13 cellular contexts compared by ENCODE assay signal in the genomic region with DNA sequence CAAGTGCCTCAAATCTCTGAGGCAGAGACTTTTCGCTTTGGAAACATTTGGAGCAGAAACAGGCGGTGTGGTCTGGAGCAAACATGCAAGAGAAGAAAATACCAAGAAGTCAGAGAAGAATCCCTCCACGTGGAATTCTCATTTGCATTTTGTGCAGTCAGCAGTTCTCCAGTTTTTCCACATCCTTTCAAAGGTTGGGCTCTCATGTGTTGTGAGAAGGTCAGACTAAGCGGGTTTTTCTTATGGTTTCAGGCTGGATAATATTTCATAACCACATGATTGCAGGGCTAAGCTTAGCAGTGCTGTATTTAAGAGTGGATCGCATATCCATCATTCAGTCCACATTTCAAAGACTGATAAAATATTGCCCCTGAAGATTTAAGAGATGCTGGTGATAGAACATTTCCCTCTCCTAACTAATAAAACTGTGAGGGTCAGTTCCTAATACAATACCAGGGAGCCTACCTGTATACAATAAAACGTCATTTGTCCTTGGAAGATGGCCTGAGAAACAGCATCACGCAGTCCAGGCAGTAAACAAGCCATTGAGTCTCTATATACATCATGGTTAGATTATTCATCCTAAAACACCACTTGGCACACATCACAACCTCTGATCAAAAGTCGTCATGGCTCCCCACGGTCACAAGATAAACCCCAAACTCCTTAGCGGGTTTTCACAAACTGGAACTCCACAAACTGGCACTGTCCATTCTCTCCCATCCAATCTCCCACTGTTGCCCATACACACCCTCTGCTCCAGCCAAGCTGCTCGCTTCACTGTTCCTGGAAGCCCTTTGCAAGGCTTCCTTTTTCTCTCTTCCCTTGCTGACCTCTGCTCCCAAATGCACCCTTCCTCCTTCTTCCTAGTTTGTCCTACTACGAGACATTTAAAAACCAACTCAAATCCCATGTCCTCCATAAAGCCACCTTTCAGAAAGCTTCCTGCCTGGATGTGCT. TPM values are rescaled to one million over a fixed set of nuclear protein-coding genes. Genes with fewer than 3 reads are reported as not detected.
DNase-seq lines count a peak whose midpoint lies in the region; ATAC-seq and TF ChIP-seq lines count a peak whose summit lies in the region.
"Had no signal": no experiment of that assay in that cellular context is flagged by ENCODE, and none has a peak within 500 bp of the region (broad histone marks: within the 10 kb centered on the region; RNA-seq: fewer than 3 reads in every experiment).

No MANE protein-coding gene starts in this region.

- DNase-seq in activated naive CD4-positive, alpha-beta T cell treated with anti-CD3 and anti-CD28 coated beads, Interleukin-2, amount 10 ng/mL, durations not matched to agents 7 days and 5 days, result no peak
- no peak for DNase-seq in activated naive CD4-positive, alpha-beta T cell (lab: John Stamatoyannopoulos, UW)
- no peak for DNase-seq in activated CD8-positive, alpha-beta T cell treated with anti-CD3 and anti-CD28 coated beads, Interleukin-2, amount 10 ng/mL, durations not matched to agents 7 days and 5 days
- no peak for DNase-seq in immature natural killer cell
- DNase-seq in type B pancreatic cell (ENCODE audit: extremely low spot score, unreplicated experiment), result no peak
- DNase-seq in stimulated activated CD4-positive, alpha-beta T cell treated with anti-CD3 and anti-CD28 coated beads, Interleukin-4, amount 100 ng/mL, for 1 hour, result no peak
- DNase-seq in endodermal cell, result no peak
- no peak for DNase-seq in SKM-1 (lab: John Stamatoyannopoulos, UW; ENCODE audit: unreplicated experiment)
- DNase-seq: esophagus squamous epithelium, NCI-H1417, NCI-H510A treated with DMSO at 0.1 percent for 48 hours, T-helper 9 cell had no signal

- no peak overlapping the region for H3K4me3 ChIP-seq in endodermal cell (ENCODE audit: low read length)
- H3K4me3 ChIP-seq: esophagus squamous epithelium, prostate gland had no signal

- H3K36me3 ChIP-seq in endodermal cell (ENCODE audit: control insufficient read depth, insufficient read depth, low read length), result no peaks in the 10 kb centered on the region
- H3K36me3 ChIP-seq: esophagus squamous epithelium, prostate gland had no signal

- ATAC-seq in activated CD8-positive, alpha-beta T cell treated with anti-CD3 and anti-CD28 coated beads, Interleukin-2, amount 10 ng/mL, durations not matched to agents 7 days and 5 days, result no peak

- no peak overlapping the region for H3K27ac ChIP-seq in endodermal cell (ENCODE audit: low read depth, low read length)
- H3K27ac ChIP-seq: esophagus squamous epithelium, prostate gland had no signal

- no peaks in the 10 kb centered on the region for H3K27me3 Mint-ChIP-seq in activated naive CD4-positive, alpha-beta T cell treated with anti-CD3 and anti-CD28 coated beads, Interleukin-2, amount 10 ng/mL, durations not matched to agents 7 days and 5 days
- H3K27me3 Mint-ChIP-seq in activated CD8-positive, alpha-beta T cell treated with anti-CD3 and anti-CD28 coated beads, Interleukin-2, amount 10 ng/mL, durations not matched to agents 7 days and 5 days (ENCODE audit: low read depth), result no peaks in the 10 kb centered on the region
- peaks cover 1 to 2% (median 1%) of the 10 kb centered on the region in 3 donors for H3K27me3 Mint-ChIP-seq in immature natural killer cell (ENCODE audit: low read depth in 3 of 3)
- no peaks in the 10 kb centered on the region for H3K27me3 Mint-ChIP-seq in type B pancreatic cell
- no peaks in the 10 kb centered on the region for H3K27me3 Mint-ChIP-seq in endodermal cell (ENCODE audit: insufficient read depth)

- H3K9ac ChIP-seq in endodermal cell (ENCODE audit: extremely low read depth, low read length, poor library complexity, severe bottlenecking), result no peak overlapping the region

- H3K4me3 Mint-ChIP-seq in activated naive CD4-positive, alpha-beta T cell treated with anti-CD3 and anti-CD28 coated beads, Interleukin-2, amount 10 ng/mL, durations not matched to agents 7 days and 5 days, result no peak overlapping the region
- no peak overlapping the region for H3K4me3 Mint-ChIP-seq in activated CD8-positive, alpha-beta T cell treated with anti-CD3 and anti-CD28 coated beads, Interleukin-2, amount 10 ng/mL, durations not matched to agents 7 days and 5 days
- peak overlapping the region in 4 of 5 donors; percentile 19 to 68 (median 52) for H3K4me3 Mint-ChIP-seq in immature natural killer cell
- no peak overlapping the region for H3K4me3 Mint-ChIP-seq in type B pancreatic cell
- H3K4me3 Mint-ChIP-seq in endodermal cell, result no peak overlapping the region

- 81 to 82% methylated on average over 10 to 12 of the region's 12 CpGs for WGBS in endodermal cell (ENCODE audit: insufficient coverage in 1 of 2, insufficient read length in 1 of 2), 2 experiments

- no peaks in the 10 kb centered on the region for H3K9me3 Mint-ChIP-seq in activated naive CD4-positive, alpha-beta T cell treated with anti-CD3 and anti-CD28 coated beads, Interleukin-2, amount 10 ng/mL, durations not matched to agents 7 days and 5 days
- H3K9me3 Mint-ChIP-seq in activated CD8-positive, alpha-beta T cell treated with anti-CD3 and anti-CD28 coated beads, Interleukin-2, amount 10 ng/mL, durations not matched to agents 7 days and 5 days (ENCODE audit: insufficient read depth), result no peaks in the 10 kb centered on the region
- H3K9me3 Mint-ChIP-seq in immature natural killer cell (no peaks in the 10 kb centered on the region), type B pancreatic cell (no peaks in the 10 kb centered on the region), endodermal cell (no peaks in the 10 kb centered on the region)

- peak overlapping the region; percentile 57 for H3K27ac Mint-ChIP-seq in activated naive CD4-positive, alpha-beta T cell treated with anti-CD3 and anti-CD28 coated beads, Interleukin-2, amount 10 ng/mL, durations not matched to agents 7 days and 5 days
- peak overlapping the region; percentile 67 for H3K27ac Mint-ChIP-seq in activated CD8-positive, alpha-beta T cell treated with anti-CD3 and anti-CD28 coated beads, Interleukin-2, amount 10 ng/mL, durations not matched to agents 7 days and 5 days
- H3K27ac Mint-ChIP-seq in immature natural killer cell (peak overlapping the region; percentile 71 to 91 (median 86)), type B pancreatic cell (peak overlapping the region; percentile 57), endodermal cell (no peak overlapping the region)

- CTCF ChIA-PET in activated naive CD4-positive, alpha-beta T cell treated with anti-CD3 and anti-CD28 coated beads, Interleukin-2, amount 10 ng/mL, durations not matched to agents 7 days and 5 days (lab: Charles Lee), result no interaction called here
- CTCF ChIA-PET in activated CD8-positive, alpha-beta T cell treated with anti-CD3 and anti-CD28 coated beads, Interleukin-2, amount 10 ng/mL, durations not matched to agents 7 days and 5 days (lab: Charles Lee), result interaction anchor here (1.1 to 1.6 kb wide), 2 partner anchors 8 to 99 kb away, joined by 3 to 10 read pairs; no protein-coding TSS in a partner anchor

- H3K4me1 ChIP-seq in endodermal cell (ENCODE audit: control insufficient read depth, insufficient read depth, low read length), result no peaks in the 10 kb centered on the region
- H3K4me1 ChIP-seq: prostate gland had no signal

- peaks cover 73% of the 10 kb centered on the region for H3K4me1 Mint-ChIP-seq in activated naive CD4-positive, alpha-beta T cell treated with anti-CD3 and anti-CD28 coated beads, Interleukin-2, amount 10 ng/mL, durations not matched to agents 7 days and 5 days
- peaks cover 79% of the 10 kb centered on the region for H3K4me1 Mint-ChIP-seq in activated CD8-positive, alpha-beta T cell treated with anti-CD3 and anti-CD28 coated beads, Interleukin-2, amount 10 ng/mL, durations not matched to agents 7 days and 5 days (ENCODE audit: low read depth)
- H3K4me1 Mint-ChIP-seq in immature natural killer cell (peaks cover 85 to 93% of the 10 kb centered on the region in 2 donors), type B pancreatic cell (ENCODE audit: unreplicated experiment) (peaks cover 36% of the 10 kb centered on the region), endodermal cell (peaks cover 6% of the 10 kb centered on the region)

- no peaks in the 10 kb centered on the region for H3K27me3 ChIP-seq in endodermal cell (ENCODE audit: control insufficient read depth, insufficient read depth, low read length, poor library complexity, severe bottlenecking)
- H3K27me3 ChIP-seq: esophagus squamous epithelium had no signal

- TF ChIP-seq CTCF in type B pancreatic cell (conservative IDR thresholded peaks at IDR 0.05) (no peak), endodermal cell (conservative IDR thresholded peaks at IDR 0.05) (no peak)

- no peaks in the 10 kb centered on the region for H3K9me3 ChIP-seq in endodermal cell (ENCODE audit: control insufficient read depth, low read length)
- H3K9me3 ChIP-seq: esophagus squamous epithelium, prostate gland had no signal

- H3K36me3 Mint-ChIP-seq in activated naive CD4-positive, alpha-beta T cell treated with anti-CD3 and anti-CD28 coated beads, Interleukin-2, amount 10 ng/mL, durations not matched to agents 7 days and 5 days, result peaks cover 54% of the 10 kb centered on the region
- peaks cover 62% of the 10 kb centered on the region for H3K36me3 Mint-ChIP-seq in activated CD8-positive, alpha-beta T cell treated with anti-CD3 and anti-CD28 coated beads, Interleukin-2, amount 10 ng/mL, durations not matched to agents 7 days and 5 days (ENCODE audit: low read depth)
- H3K36me3 Mint-ChIP-seq in immature natural killer cell, result peaks cover 0 to 6% (median 4%) of the 10 kb centered on the region in 3 donors
- no peaks in the 10 kb centered on the region for H3K36me3 Mint-ChIP-seq in type B pancreatic cell
- H3K36me3 Mint-ChIP-seq in endodermal cell (ENCODE audit: low read depth), result no peaks in the 10 kb centered on the region

- POLR2A ChIA-PET in activated CD8-positive, alpha-beta T cell treated with anti-CD3 and anti-CD28 coated beads, Interleukin-2, amount 10 ng/mL, durations not matched to agents 7 days and 5 days (lab: Charles Lee), result interaction anchor here (0.7 to 1.7 kb wide), 3 partner anchors 10 to 84 kb away, joined by 3 to 6 read pairs (median 5); no protein-coding TSS in a partner anchor

RNA-seq across cellular contexts. Expression of gene ANKRD44, which starts 31.5 kb away (rescaled TPM):
- 100 to 1,000 TPM; 188 to 224 TPM for total RNA-seq in activated CD8-positive, alpha-beta T cell treated with anti-CD3 and anti-CD28 coated beads, Interleukin-2, amount 10 ng/mL, durations not matched to agents 7 days and 5 days
- 100 to 1,000 TPM in 1 of 3 donors, 10 to 100 TPM in 2; 58.0 to 125 (median 65.6) TPM for polyA plus RNA-seq in immature natural killer cell
- 3.1 and 14.2 TPM in 2 replicates for total RNA-seq in type B pancreatic cell (ENCODE audit: low replicate concordance)
- total RNA-seq in endodermal cell, result 10 to 100 TPM in 1 of 2 donors, 1 to 10 TPM in 1; 6.2 to 10.6 TPM
- 3.2 TPM for polyA plus RNA-seq in endodermal cell (2013, experiment 1 of 2)
- polyA plus RNA-seq in endodermal cell (2013, experiment 2 of 2), result 2.2 TPM

Comparison
In these comparisons a context has a peak if more than half of its experiments do, and no peak if none do; other contexts are left out.
1. H3K4me3 Mint-ChIP-seq: peak in immature natural killer cell (4 of 5); none in activated naive CD4-positive, alpha-beta T cell treated with anti-CD3 and anti-CD28 coated beads, Interleukin-2, amount 10 ng/mL, durations not matched to agents 7 days and 5 days (single experiment), activated CD8-positive, alpha-beta T cell treated with anti-CD3 and anti-CD28 coated beads, Interleukin-2, amount 10 ng/mL, durations not matched to agents 7 days and 5 days (single experiment), type B pancreatic cell (single experiment) and endodermal cell (single experiment).
2. RNA of gene ANKRD44, which starts 31.5 kb away (total RNA-seq): 188 to 224 TPM in activated CD8-positive, alpha-beta T cell treated with anti-CD3 and anti-CD28 coated beads, Interleukin-2, amount 10 ng/mL, durations not matched to agents 7 days and 5 days; 3.1 to 14.2 TPM in type B pancreatic cell and 6.2 to 10.6 TPM in endodermal cell; every median in the first group is over 10 times any median in the second.